ENCODE assay signal across 20 cellular contexts in genomic region chr2:5188636-5189035, GRCh38.
"Had no signal": no experiment of that assay in that cellular context is flagged by ENCODE, and none has a peak within 500 bp of the region (broad histone marks: within the 10 kb centered on the region; RNA-seq: fewer than 3 reads in every experiment).

No MANE protein-coding gene starts in this region.

- H3K4me1 Mint-ChIP-seq: naive thymus-derived CD8-positive, alpha-beta T cell; stimulated activated effector memory CD8-positive, alpha-beta T cell treated with anti-CD3 and anti-CD28 coated beads, Interleukin-12 subunit alpha, Interleukin-12 subunit beta, amount 100 ng/mL, for 72 hours had no signal

- H3K27me3 ChIP-seq: heart right ventricle, neutrophil, right lobe of liver, suprapubic skin, thyroid gland had no signal

- H3K36me3 ChIP-seq: heart right ventricle, neutrophil, right lobe of liver, suprapubic skin, thyroid gland had no signal

- H3K4me1 ChIP-seq: heart right ventricle, psoas muscle, right lobe of liver, suprapubic skin had no signal

- H3K4me3 ChIP-seq: heart right ventricle, mucosa of descending colon, psoas muscle, right lobe of liver, suprapubic skin, thyroid gland had no signal

- H3K27me3 Mint-ChIP-seq: effector memory CD8-positive, alpha-beta T cell; naive thymus-derived CD8-positive, alpha-beta T cell; type B pancreatic cell had no signal

- H3K9me3 ChIP-seq: neutrophil, psoas muscle, right lobe of liver, suprapubic skin, thyroid gland had no signal

- ATAC-seq: effector memory CD8-positive, alpha-beta T cell; heart right ventricle; left lobe of liver; mucosa of descending colon; naive thymus-derived CD8-positive, alpha-beta T cell; psoas muscle; right lobe of liver; stimulated activated effector memory CD8-positive, alpha-beta T cell treated with anti-CD3 and anti-CD28 coated beads, Interleukin-12 subunit alpha, Interleukin-12 subunit beta, amount 100 ng/mL, for 72 hours; stimulated activated naive CD8-positive, alpha-beta T cell treated with anti-CD3 and anti-CD28 coated beads, Interleukin-15, Interleukin-2, amounts not matched to agents 100 U/mL and 50 U/mL, for 24 hours had no signal

- H3K27ac ChIP-seq: heart right ventricle, neutrophil, psoas muscle, right lobe of liver, suprapubic skin, thyroid gland had no signal

- H3K4me3 Mint-ChIP-seq: effector memory CD8-positive, alpha-beta T cell; naive thymus-derived CD8-positive, alpha-beta T cell; stimulated activated effector memory CD8-positive, alpha-beta T cell treated with anti-CD3 and anti-CD28 coated beads, Interleukin-12 subunit alpha, Interleukin-12 subunit beta, amount 100 ng/mL, for 72 hours; type B pancreatic cell had no signal

- H3K36me3 Mint-ChIP-seq: naive thymus-derived CD8-positive, alpha-beta T cell; stimulated activated effector memory CD8-positive, alpha-beta T cell treated with anti-CD3 and anti-CD28 coated beads, Interleukin-12 subunit alpha, Interleukin-12 subunit beta, amount 100 ng/mL, for 72 hours; type B pancreatic cell had no signal

- DNase-seq: cortex of kidney; effector memory CD8-positive, alpha-beta T cell; erythroblast; heart right ventricle; hypothalamus; islet precursor cell; mucosa of descending colon; naive thymus-derived CD8-positive, alpha-beta T cell; psoas muscle; retina; right lobe of liver; stimulated activated CD4-positive, alpha-beta T cell treated with anti-CD3 and anti-CD28 coated beads, Interleukin-4, amount 100 ng/mL, for 1 hour; stimulated activated CD8-positive, alpha-beta memory T cell treated with anti-CD3 and anti-CD28 coated beads, Interleukin-4, amount 100 ng/mL, for 48 hours; stimulated activated naive CD8-positive, alpha-beta T cell treated with anti-CD3 and anti-CD28 coated beads, Interleukin-15, Interleukin-2, amounts not matched to agents 100 U/mL and 50 U/mL, for 24 hours; thyroid gland had no signal

- H3K27ac Mint-ChIP-seq: effector memory CD8-positive, alpha-beta T cell; naive thymus-derived CD8-positive, alpha-beta T cell; stimulated activated effector memory CD8-positive, alpha-beta T cell treated with anti-CD3 and anti-CD28 coated beads, Interleukin-12 subunit alpha, Interleukin-12 subunit beta, amount 100 ng/mL, for 72 hours; type B pancreatic cell had no signal
